Comparison of ENCODE assay signal across 12 cellular contexts in the genomic region with DNA sequence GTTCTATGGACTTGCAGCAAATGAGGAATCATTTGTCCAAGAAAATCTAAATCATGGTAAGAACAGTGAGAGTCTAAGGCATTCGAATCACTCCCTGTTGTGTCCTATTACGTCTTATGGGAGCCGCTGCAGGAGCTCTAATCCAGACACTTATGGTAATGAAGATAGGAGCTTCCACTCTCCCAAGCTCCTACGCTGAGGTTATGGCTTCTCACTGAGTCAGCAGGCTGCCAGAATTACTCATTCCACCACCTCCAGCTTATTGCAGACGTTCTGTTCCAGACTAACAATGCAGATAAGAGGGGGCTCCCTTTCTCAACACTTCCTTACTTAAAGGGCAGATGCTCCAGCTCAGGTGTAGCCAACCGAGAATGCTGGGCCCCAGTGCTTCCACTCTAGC.
DNase-seq lines count a peak whose midpoint lies in the region; ATAC-seq and TF ChIP-seq lines count a peak whose summit lies in the region.
"Had no signal": no experiment of that assay in that cellular context is flagged by ENCODE, and none has a peak within 500 bp of the region (broad histone marks: within the 10 kb centered on the region; RNA-seq: fewer than 3 reads in every experiment).

No MANE protein-coding gene starts in this region.

- H3K36me3 Mint-ChIP-seq in neural progenitor cell = peaks cover 6% of the 10 kb centered on the region
- H3K36me3 Mint-ChIP-seq in naive thymus-derived CD8-positive, alpha-beta T cell = no peaks in the 10 kb centered on the region
- H3K36me3 Mint-ChIP-seq: activated naive CD8-positive, alpha-beta T cell had no signal

- H3K36me3 ChIP-seq in neural progenitor cell = no peaks in the 10 kb centered on the region
- H3K36me3 ChIP-seq: SJSA1 had no signal

- H3K4me3 ChIP-seq in AG09309 (ENCODE audit: control insufficient read depth, low read depth, low read length) (no peak overlapping the region), neural progenitor cell (no peak overlapping the region)
- H3K4me3 ChIP-seq: SJSA1 had no signal

- H2AFZ ChIP-seq in neural progenitor cell (replicated peaks) = no peak overlapping the region

- H3K9me3 ChIP-seq in neural progenitor cell (ENCODE audit: low read depth) = no peaks in the 10 kb centered on the region
- H3K9me3 ChIP-seq: SJSA1 had no signal

- no peaks in the 10 kb centered on the region for H3K27me3 Mint-ChIP-seq in neural progenitor cell (ENCODE audit: insufficient read depth, low read depth)
- peaks cover 0 to 6% (median 0%) of the 10 kb centered on the region in 5 donors for H3K27me3 Mint-ChIP-seq in naive thymus-derived CD8-positive, alpha-beta T cell
- H3K27me3 Mint-ChIP-seq: activated CD4-positive, alpha-beta T cell treated with anti-CD3 and anti-CD28 coated beads for 36 hours; activated naive CD8-positive, alpha-beta T cell had no signal

- no peaks in the 10 kb centered on the region for H3K79me2 ChIP-seq in neural progenitor cell (ENCODE audit: low read depth)

- no peaks in the 10 kb centered on the region for H4K20me1 ChIP-seq in neural progenitor cell (ENCODE audit: low read depth)

- DNase-seq in AG09309 (ENCODE audit: low read depth) (peak; percentile 87), LHCN-M2 (ENCODE audit: low read depth) (peak; percentile 88), caudate nucleus (lab: John Stamatoyannopoulos, UW) (peak in 44 of 61 donors; percentile 6 to 92 (median 40)), neural progenitor cell (ENCODE audit: low spot score) (peak; percentile 15), NK-92 (lab: John Stamatoyannopoulos, UW; ENCODE audit: unreplicated experiment) (no peak), NCI-H146 (lab: John Stamatoyannopoulos, UW) (no peak)
- no peak for DNase-seq in naive thymus-derived CD8-positive, alpha-beta T cell
- DNase-seq in stimulated activated CD4-positive, alpha-beta T cell treated with anti-CD3 and anti-CD28 coated beads, Interleukin-1b, Interleukin-23, amount 100 ng/mL, for 48 hours = no peak
- DNase-seq: activated CD4-positive, alpha-beta T cell treated with anti-CD3 and anti-CD28 coated beads for 36 hours; glutamatergic neuron had no signal

- ATAC-seq in naive thymus-derived CD8-positive, alpha-beta T cell = no peak
- ATAC-seq: activated CD4-positive, alpha-beta T cell treated with anti-CD3 and anti-CD28 coated beads for 36 hours had no signal

- no peak overlapping the region for H3K9ac ChIP-seq in neural progenitor cell

- H3K27me3 ChIP-seq in neural progenitor cell = no peaks in the 10 kb centered on the region
- H3K27me3 ChIP-seq: SJSA1 had no signal

- H3K4me3 Mint-ChIP-seq in neural progenitor cell = no peak overlapping the region
- H3K4me3 Mint-ChIP-seq in naive thymus-derived CD8-positive, alpha-beta T cell = no peak overlapping the region
- H3K4me3 Mint-ChIP-seq: activated CD4-positive, alpha-beta T cell treated with anti-CD3 and anti-CD28 coated beads for 36 hours; activated naive CD8-positive, alpha-beta T cell had no signal

- H3K4me1 Mint-ChIP-seq in neural progenitor cell = peaks cover 22% of the 10 kb centered on the region
- H3K4me1 Mint-ChIP-seq in naive thymus-derived CD8-positive, alpha-beta T cell = peaks cover 0 to 2% (median 0%) of the 10 kb centered on the region in 4 donors
- H3K4me1 Mint-ChIP-seq: activated CD4-positive, alpha-beta T cell treated with anti-CD3 and anti-CD28 coated beads for 36 hours had no signal

- H3K27ac ChIP-seq in caudate nucleus (ENCODE audit: low read depth, low read length) (peak overlapping the region; percentile 67), neural progenitor cell (no peak overlapping the region)
- H3K27ac ChIP-seq: SJSA1 had no signal

- no peaks in the 10 kb centered on the region for H3F3A ChIP-seq in neural progenitor cell (ENCODE audit: low read depth)

- H3K4me1 ChIP-seq in neural progenitor cell = peaks cover 4% of the 10 kb centered on the region

- no peaks in the 10 kb centered on the region for H3K9me3 Mint-ChIP-seq in neural progenitor cell
- H3K9me3 Mint-ChIP-seq in naive thymus-derived CD8-positive, alpha-beta T cell = peaks cover 0 to 8% (median 0%) of the 10 kb centered on the region in 9 donors

- no peak overlapping the region for H3K27ac Mint-ChIP-seq in neural progenitor cell
- H3K27ac Mint-ChIP-seq in naive thymus-derived CD8-positive, alpha-beta T cell = no peak overlapping the region
- H3K27ac Mint-ChIP-seq: activated CD4-positive, alpha-beta T cell treated with anti-CD3 and anti-CD28 coated beads for 36 hours; activated naive CD8-positive, alpha-beta T cell had no signal

- POLR2A ChIA-PET in naive thymus-derived CD8-positive, alpha-beta T cell (lab: Charles Lee) = no interaction called here

- H3K4me2 ChIP-seq in neural progenitor cell = no peak overlapping the region

- TF ChIP-seq CTCF in AG09309 (IDR thresholded peaks at IDR 0.05; ENCODE audit: control insufficient read depth, insufficient read depth, low read depth, low read length, missing control alignments) (no peak), neural progenitor cell (IDR thresholded peaks at IDR 0.05) (no peak)

Comparison
In these comparisons a context has a peak if more than half of its experiments do, and no peak if none do; other contexts are left out.
1. DNase-seq: peak in AG09309 (single experiment), LHCN-M2 (single experiment), caudate nucleus (44 of 61) and neural progenitor cell (single experiment); none in NK-92 (single experiment), NCI-H146 (single experiment), naive thymus-derived CD8-positive, alpha-beta T cell (0 of 10) and stimulated activated CD4-positive, alpha-beta T cell treated with anti-CD3 and anti-CD28 coated beads, Interleukin-1b, Interleukin-23, amount 100 ng/mL, for 48 hours (single experiment).